In the genomic region with DNA sequence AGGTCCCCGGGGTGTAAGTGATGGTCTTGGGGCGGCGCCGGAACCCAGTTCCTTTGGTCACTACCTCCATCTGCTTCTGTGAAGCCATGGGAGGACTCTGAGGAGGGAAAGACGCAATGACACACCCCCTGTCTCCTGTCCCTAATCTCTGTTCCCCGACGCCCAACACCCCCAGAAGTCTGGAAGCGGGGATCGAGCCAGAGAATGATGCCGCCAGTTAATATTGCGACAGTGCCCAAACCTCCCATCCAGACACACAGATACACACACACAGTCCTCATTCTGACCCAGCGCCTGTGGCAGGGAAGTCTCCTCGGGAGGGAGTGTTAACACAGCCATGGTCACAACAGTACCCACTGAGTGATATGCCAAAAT, we compare ENCODE assay signal across 8 cellular contexts. TPM values are rescaled to one million over a fixed set of nuclear protein-coding genes. Genes with fewer than 3 reads are reported as not detected.
A peak's percentile ranks its signal among the peaks of the same experiment; 100 is the strongest.
DNase-seq lines count a peak whose midpoint lies in the region; ATAC-seq and TF ChIP-seq lines count a peak whose summit lies in the region.

No MANE protein-coding gene starts in this region.

- peak overlapping the region in 1 of 2 donors; percentile 63 for H3K27ac ChIP-seq in ascending aorta
- H3K27ac ChIP-seq in suprapubic skin = peak overlapping the region; percentile 73

- 0% methylated on average over 1 of the region's 13 CpGs for WGBS in suprapubic skin

- H3K27me3 ChIP-seq in ascending aorta = no peaks in the 10 kb centered on the region
- no peaks in the 10 kb centered on the region for H3K27me3 ChIP-seq in suprapubic skin

- H3K9me3 ChIP-seq in ascending aorta = no peaks in the 10 kb centered on the region
- H3K9me3 ChIP-seq in suprapubic skin = no peaks in the 10 kb centered on the region

- H3K4me1 ChIP-seq in ascending aorta (peaks cover 2 to 15% of the 10 kb centered on the region in 2 donors), suprapubic skin (peaks cover 22% of the 10 kb centered on the region)

- TF ChIP-seq POLR2A in suprapubic skin (IDR thresholded peaks at IDR 0.05) = no peak

- H3K4me3 ChIP-seq in ascending aorta (peak overlapping the region; percentile 73 to 95), suprapubic skin (peak overlapping the region; percentile 98)

- TF ChIP-seq CTCF in ascending aorta (IDR thresholded peaks at IDR 0.05) (no peak), suprapubic skin (IDR thresholded peaks at IDR 0.05) (no peak)

- H3K36me3 ChIP-seq in ascending aorta (peaks cover 14% of the 10 kb centered on the region in 2 donors), suprapubic skin (peaks cover 17% of the 10 kb centered on the region)

- intact Hi-C loops in ascending aorta (cut with DNase I) = loop anchor here (1.0 to 5.0 kb wide), 2 partner anchors 47 to 604 kb away; a partner anchor contains a TSS

- DNase-seq in ascending aorta (ENCODE audit: low spot score in 2 of 2) (no peak), kidney tubule cell (ENCODE audit: low spot score) (peak; percentile 18), suprapubic skin (ENCODE audit: low spot score in 2 of 2) (no peak), epidermal melanocyte (ENCODE audit: insufficient read length, low spot score) (no peak), NK-92 (lab: John Stamatoyannopoulos, UW; ENCODE audit: unreplicated experiment) (no peak)

- peak; percentile 28 for ATAC-seq in GM18499 (IDR thresholded peaks at IDR 0.05; ENCODE audit: insufficient read depth, unreplicated experiment)
- peak; percentile 21 for ATAC-seq in HG03095 (IDR thresholded peaks at IDR 0.05; ENCODE audit: unreplicated experiment)
- ATAC-seq in HG03571 (IDR thresholded peaks at IDR 0.05; ENCODE audit: unreplicated experiment) = no peak

- no peak for TF ChIP-seq EP300 in suprapubic skin (IDR thresholded peaks at IDR 0.05)

RNA-seq across cellular contexts. Expression of a gene that starts 0.4 kb away (rescaled TPM):
- total RNA-seq in ascending aorta (not detected), suprapubic skin (not detected)

RNA-seq across cellular contexts. Expression of a gene that starts 0.5 kb away (rescaled TPM):
- total RNA-seq in ascending aorta (204 TPM), suprapubic skin (10 to 100 TPM; 60.1 to 66.8 (median 64.1) TPM)

RNA-seq across cellular contexts. Expression of a gene that starts 31.3 kb away (rescaled TPM):
- 23.0 TPM for total RNA-seq in ascending aorta
- total RNA-seq in suprapubic skin = 10 to 100 TPM; 15.2 to 30.8 (median 20.5) TPM

RNA-seq across cellular contexts. Expression of a gene that starts 47.0 kb away (rescaled TPM):
- total RNA-seq in ascending aorta = 43.9 TPM
- total RNA-seq in suprapubic skin = 100 to 1,000 TPM; 125 to 157 (median 131) TPM
